ENCODE assay signal across 8 cellular contexts in the genomic region with DNA sequence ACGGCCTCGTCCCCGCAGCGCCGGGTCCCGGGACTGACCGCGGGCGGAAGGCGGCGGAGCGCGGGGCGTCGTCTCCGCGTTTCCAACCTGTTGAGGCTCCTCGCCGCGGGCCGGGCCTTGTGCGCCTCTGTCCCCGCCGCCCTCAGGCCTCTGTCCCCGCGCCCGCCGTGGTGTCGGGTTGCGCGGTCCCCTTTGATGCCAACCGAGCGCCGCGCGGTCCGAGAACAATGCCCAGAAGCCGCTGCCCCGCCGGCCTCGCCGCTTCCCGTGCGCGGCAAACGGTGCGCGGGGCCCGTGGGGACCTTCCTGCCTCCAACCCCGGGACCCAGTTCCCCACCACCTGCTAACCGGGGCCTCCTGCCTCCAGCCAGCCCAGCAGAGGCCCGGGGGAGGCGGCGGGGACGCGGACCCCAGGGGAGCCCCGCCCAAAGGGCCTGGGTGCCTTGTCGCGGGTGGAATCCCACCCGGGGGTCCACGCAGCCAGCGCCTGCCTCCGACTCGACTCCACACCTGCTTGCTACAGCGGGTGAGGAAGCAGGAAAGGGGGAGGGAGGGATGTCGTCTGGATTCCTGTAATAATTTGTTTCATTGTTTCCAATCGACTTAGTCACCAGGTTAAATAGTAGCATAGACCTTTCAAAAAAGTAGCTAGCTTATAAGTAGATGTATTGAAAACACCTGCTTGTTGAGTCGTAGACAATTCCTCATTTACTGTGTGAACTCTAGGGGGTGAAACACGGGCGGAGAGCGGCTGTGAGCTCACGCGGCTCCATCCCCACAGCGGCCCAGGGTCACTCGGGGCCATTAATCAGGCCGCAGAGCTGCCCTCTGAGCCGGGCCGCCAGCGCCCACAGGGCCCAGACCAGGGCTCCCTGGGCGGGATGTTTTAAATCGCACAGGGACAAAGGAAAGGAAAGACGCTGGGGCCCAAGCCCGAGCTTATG. TPM values are rescaled to one million over a fixed set of nuclear protein-coding genes. Genes with fewer than 3 reads are reported as not detected.
DNase-seq lines count a peak whose midpoint lies in the region; ATAC-seq and TF ChIP-seq lines count a peak whose summit lies in the region.

No MANE protein-coding gene starts in this region.

- H3K27ac Mint-ChIP-seq in glutamatergic neuron (ENCODE audit: unreplicated experiment) = no peak overlapping the region

- ATAC-seq in HG03354 (IDR thresholded peaks at IDR 0.05; ENCODE audit: poor library complexity, severe bottlenecking, unreplicated experiment) = no peak
- ATAC-seq in HG03460 (IDR thresholded peaks at IDR 0.05; ENCODE audit: unreplicated experiment) = no peak

- H3K27me3 ChIP-seq in rectal smooth muscle tissue (ENCODE audit: control insufficient read depth, insufficient read depth, low read length) = peaks cover 14% of the 10 kb centered on the region

- H3K27ac ChIP-seq in rectal smooth muscle tissue (ENCODE audit: low read depth, low read length) = peak overlapping the region; percentile 68

- H3K9ac ChIP-seq in ES-I3 (ENCODE audit: low read depth, low read length) (peak overlapping the region; percentile 75), rectal smooth muscle tissue (ENCODE audit: low read length) (no peak overlapping the region)

- H3K36me3 ChIP-seq in ES-I3 (ENCODE audit: insufficient read depth, low read length) (0 out of 2 replicates have a peak, but pooled peaks cover 6% of the 10 kb centered on the region), rectal smooth muscle tissue (ENCODE audit: control insufficient read depth, insufficient read depth, low read length) (no peaks in the 10 kb centered on the region)

- H3K4me1 ChIP-seq in ES-I3 (ENCODE audit: insufficient read depth, low read length) = peaks cover 38% of the 10 kb centered on the region
- H3K4me1 ChIP-seq in rectal smooth muscle tissue (ENCODE audit: control insufficient read depth, insufficient read depth, low read length) = peaks cover 2% of the 10 kb centered on the region

- peaks cover 4% of the 10 kb centered on the region for H3K4me1 Mint-ChIP-seq in glutamatergic neuron (ENCODE audit: low read depth, unreplicated experiment)

- peak overlapping the region; percentile 59 for H3K4me3 Mint-ChIP-seq in glutamatergic neuron (ENCODE audit: unreplicated experiment)

- H3K27me3 Mint-ChIP-seq in glutamatergic neuron (ENCODE audit: unreplicated experiment) = peaks cover 22% of the 10 kb centered on the region

- H3K9me3 ChIP-seq in ES-I3 (ENCODE audit: control insufficient read depth, insufficient read depth, low read length) = peaks cover 9% of the 10 kb centered on the region; the same call in 1 of the 2 replicates

- peaks cover 9% of the 10 kb centered on the region for H3K9me3 Mint-ChIP-seq in glutamatergic neuron (ENCODE audit: unreplicated experiment)

- no peak for TF ChIP-seq CTCF in WI38 (IDR thresholded peaks at IDR 0.05; ENCODE audit: low read depth, low read length)
- TF ChIP-seq CTCF in glutamatergic neuron (IDR thresholded peaks at IDR 0.05; ENCODE audit: partially characterized antibody, unreplicated experiment) = no peak

- H3K36me3 Mint-ChIP-seq in glutamatergic neuron (ENCODE audit: unreplicated experiment) = peaks cover 7% of the 10 kb centered on the region

- H3K4me3 ChIP-seq in WI38 (ENCODE audit: low read depth, low read length) = peak overlapping the region; percentile 64
- H3K4me3 ChIP-seq in rectal smooth muscle tissue (ENCODE audit: low read length) = peak overlapping the region; percentile 51

- DNase-seq in glutamatergic neuron (no peak), nucleus accumbens (lab: John Stamatoyannopoulos, UW) (no peak)
- DNase-seq in central memory CD4-positive, alpha-beta T cell = no peak

RNA-seq across cellular contexts. Expression of gene COL18A1, which starts 1.1 kb away (rescaled TPM):
- total RNA-seq in glutamatergic neuron (ENCODE audit: unreplicated experiment) = 9.5 TPM
